ENCODE assay signal across 1 cellular context in genomic region chr5:63240063-63240755, GRCh38.
TF ChIP-seq lines count a peak whose summit lies in the region.

No MANE protein-coding gene starts in this region.

TF ChIP-seq in SK-N-SH treated with all-trans-retinoic acid at 6 μM for 48 hours, 23 proteins besides CTCF, POLR2A, EP300 and RAD21 (continued from another document):
- TF ChIP-seq CSRNP3 (CRISPR knock-in tag; IDR thresholded peaks at IDR 0.05) (no peak), ARNTL (CRISPR knock-in tag; IDR thresholded peaks at IDR 0.05; ENCODE audit: borderline replicate concordance, low read depth) (no peak), POU6F1 (CRISPR knock-in tag; IDR thresholded peaks at IDR 0.05; ENCODE audit: borderline replicate concordance, low read depth) (no peak)
